In genomic region chrX:23699636-23700194, GRCh38 we compare ENCODE assay signal across 1 cellular context.
TF ChIP-seq lines count a peak whose summit lies in the region.

No MANE protein-coding gene starts in this region.

TF ChIP-seq in WTC11, 78 proteins besides CTCF, POLR2A, EP300 and RAD21 (continued from another document):
- TF ChIP-seq, protein P1, sequence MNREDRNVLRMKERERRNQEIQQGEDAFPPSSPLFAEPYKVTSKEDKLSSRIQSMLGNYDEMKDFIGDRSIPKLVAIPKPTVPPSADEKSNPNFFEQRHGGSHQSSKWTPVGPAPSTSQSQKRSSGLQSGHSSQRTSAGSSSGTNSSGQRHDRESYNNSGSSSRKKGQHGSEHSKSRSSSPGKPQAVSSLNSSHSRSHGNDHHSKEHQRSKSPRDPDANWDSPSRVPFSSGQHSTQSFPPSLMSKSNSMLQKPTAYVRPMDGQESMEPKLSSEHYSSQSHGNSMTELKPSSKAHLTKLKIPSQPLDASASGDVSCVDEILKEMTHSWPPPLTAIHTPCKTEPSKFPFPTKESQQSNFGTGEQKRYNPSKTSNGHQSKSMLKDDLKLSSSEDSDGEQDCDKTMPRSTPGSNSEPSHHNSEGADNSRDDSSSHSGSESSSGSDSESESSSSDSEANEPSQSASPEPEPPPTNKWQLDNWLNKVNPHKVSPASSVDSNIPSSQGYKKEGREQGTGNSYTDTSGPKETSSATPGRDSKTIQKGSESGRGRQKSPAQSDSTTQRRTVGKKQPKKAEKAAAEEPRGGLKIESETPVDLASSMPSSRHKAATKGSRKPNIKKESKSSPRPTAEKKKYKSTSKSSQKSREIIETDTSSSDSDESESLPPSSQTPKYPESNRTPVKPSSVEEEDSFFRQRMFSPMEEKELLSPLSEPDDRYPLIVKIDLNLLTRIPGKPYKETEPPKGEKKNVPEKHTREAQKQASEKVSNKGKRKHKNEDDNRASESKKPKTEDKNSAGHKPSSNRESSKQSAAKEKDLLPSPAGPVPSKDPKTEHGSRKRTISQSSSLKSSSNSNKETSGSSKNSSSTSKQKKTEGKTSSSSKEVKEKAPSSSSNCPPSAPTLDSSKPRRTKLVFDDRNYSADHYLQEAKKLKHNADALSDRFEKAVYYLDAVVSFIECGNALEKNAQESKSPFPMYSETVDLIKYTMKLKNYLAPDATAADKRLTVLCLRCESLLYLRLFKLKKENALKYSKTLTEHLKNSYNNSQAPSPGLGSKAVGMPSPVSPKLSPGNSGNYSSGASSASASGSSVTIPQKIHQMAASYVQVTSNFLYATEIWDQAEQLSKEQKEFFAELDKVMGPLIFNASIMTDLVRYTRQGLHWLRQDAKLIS (CRISPR knock-in tag; IDR thresholded peaks at IDR 0.05; ENCODE audit: borderline replicate concordance) = no peak
- TF ChIP-seq CREB1 (CRISPR knock-in tag; IDR thresholded peaks at IDR 0.05) (no peak), PRRX2 (CRISPR knock-in tag; IDR thresholded peaks at IDR 0.05) (no peak)
